ENCODE assay signal across 12 cellular contexts in genomic region chr3:42216302-42216701, GRCh38. TPM values are rescaled to one million over a fixed set of nuclear protein-coding genes. Genes with fewer than 3 reads are reported as not detected.
DNase-seq lines count a peak whose midpoint lies in the region; ATAC-seq lines count a peak whose summit lies in the region.
"Had no signal": no experiment of that assay in that cellular context is flagged by ENCODE, and none has a peak within 500 bp of the region (broad histone marks: within the 10 kb centered on the region; RNA-seq: fewer than 3 reads in every experiment).

No MANE protein-coding gene starts in this region.

- no peaks in the 10 kb centered on the region for H3K27me3 Mint-ChIP-seq in CD4-positive, CD25-positive, alpha-beta regulatory T cell
- no peaks in the 10 kb centered on the region for H3K27me3 Mint-ChIP-seq in T-cell

- POLR2A ChIA-PET in T-cell (lab: Charles Lee): interaction anchor here in 1 of 2 donors (0.5 kb wide), 1 partner anchor 234 kb away, joined by 4 read pairs; no protein-coding TSS in a partner anchor

- H3K36me3 ChIP-seq in CD4-positive, CD25-positive, alpha-beta regulatory T cell (ENCODE audit: control insufficient read depth, insufficient read depth, low read length): peaks cover 2% of the 10 kb centered on the region
- H3K36me3 ChIP-seq in H7 (replicated peaks; ENCODE audit: control insufficient read depth, insufficient read depth, low read length): peaks cover 2% of the 10 kb centered on the region

- peak overlapping the region; percentile 70 for H3K4me3 ChIP-seq in CD4-positive, CD25-positive, alpha-beta regulatory T cell (ENCODE audit: low read depth, low read length)
- no peak overlapping the region for H3K4me3 ChIP-seq in H7 (ENCODE audit: insufficient read depth, low read depth, low read length)
- H3K4me3 ChIP-seq: sigmoid colon had no signal

- no peaks in the 10 kb centered on the region for H3K9me3 Mint-ChIP-seq in CD4-positive, CD25-positive, alpha-beta regulatory T cell
- no peaks in the 10 kb centered on the region for H3K9me3 Mint-ChIP-seq in T-cell

- H3K27ac Mint-ChIP-seq in CD4-positive, CD25-positive, alpha-beta regulatory T cell: peak overlapping the region; percentile 82 to 96 (median 88)
- H3K27ac Mint-ChIP-seq in T-cell: peak overlapping the region; percentile 85 to 88

- peak; percentile 63 to 65 for ATAC-seq in CD4-positive, CD25-positive, alpha-beta regulatory T cell (ENCODE audit: low read depth in 2 of 2)
- ATAC-seq in GM18909 (IDR thresholded peaks at IDR 0.05; ENCODE audit: poor library complexity, unreplicated experiment) (peak; percentile 74), HG02623 (IDR thresholded peaks at IDR 0.05; ENCODE audit: unreplicated experiment) (peak; percentile 63), T-cell (replicated peaks in 1 of 4) (peak; percentile 48 to 64 (median 55))

- H3K4me3 Mint-ChIP-seq in CD4-positive, CD25-positive, alpha-beta regulatory T cell: peak overlapping the region; percentile 9 to 81 (median 72)
- H3K4me3 Mint-ChIP-seq in T-cell: peak overlapping the region; percentile 49 to 63 (median 55)

- H3K4me1 Mint-ChIP-seq in CD4-positive, CD25-positive, alpha-beta regulatory T cell: peaks cover 29 to 65% (median 46%) of the 10 kb centered on the region in 4 donors
- H3K4me1 Mint-ChIP-seq in T-cell: peaks cover 62 to 69% (median 65%) of the 10 kb centered on the region in 3 donors

- peaks cover 21% of the 10 kb centered on the region for H3K36me3 Mint-ChIP-seq in CD4-positive, CD25-positive, alpha-beta regulatory T cell
- peaks cover 22% of the 10 kb centered on the region for H3K36me3 Mint-ChIP-seq in T-cell

- CTCF ChIA-PET in T-cell (lab: Charles Lee): no interaction called here

- no peaks in the 10 kb centered on the region for H3K9me3 ChIP-seq in CD4-positive, CD25-positive, alpha-beta regulatory T cell (ENCODE audit: control insufficient read depth in 2 of 2, low read length in 2 of 2)
- H3K9me3 ChIP-seq: sigmoid colon had no signal

- no peaks in the 10 kb centered on the region for H3K27me3 ChIP-seq in CD4-positive, CD25-positive, alpha-beta regulatory T cell (ENCODE audit: control insufficient read depth, insufficient read depth, low read length)
- H3K27me3 ChIP-seq in H7 (ENCODE audit: control insufficient read depth, insufficient read depth, low read length): no peaks in the 10 kb centered on the region
- H3K27me3 ChIP-seq: sigmoid colon had no signal

- H3K27ac ChIP-seq in CD4-positive, CD25-positive, alpha-beta regulatory T cell (ENCODE audit: insufficient read depth, low read length, poor library complexity, severe bottlenecking): peak overlapping the region; percentile 58
- H3K27ac ChIP-seq: sigmoid colon had no signal

- peaks cover 47% of the 10 kb centered on the region for H3K4me1 ChIP-seq in CD4-positive, CD25-positive, alpha-beta regulatory T cell (ENCODE audit: control insufficient read depth, insufficient read depth, low read length, poor library complexity, severe bottlenecking)

- DNase-seq in CD4-positive, CD25-positive, alpha-beta regulatory T cell: peak in 2 of 3 donors; percentile 6 to 63
- DNase-seq in T-cell (no peak), COR-L47 (lab: John Stamatoyannopoulos, UW) (no peak), H7 (no peak), HuH-7 (ENCODE audit: low spot score) (no peak), NCI-H187 treated with DMSO at 0.1 percent for 48 hours (lab: John Stamatoyannopoulos, UW) (no peak)
- DNase-seq: sigmoid colon had no signal

RNA-seq across cellular contexts. Expression of gene CCK, which starts 49.7 kb away (rescaled TPM):
- not detected for total RNA-seq in CD4-positive, CD25-positive, alpha-beta regulatory T cell
- polyA plus RNA-seq in CD4-positive, CD25-positive, alpha-beta regulatory T cell: not detected
- total RNA-seq in T-cell: not detected
- total RNA-seq in H7 (2014; rRNA removed; shearing (Covaris generic)): 0.14 TPM in 1 of 2 replicates, not detected in the other
- total RNA-seq: activated CD8-positive, alpha-beta memory T cell treated with anti-CD3 and anti-CD28 coated beads for 36 hours; IMR-90; lung microvascular endothelial cell had no signal

Comparison
In these comparisons a context has a peak if more than half of its experiments do, and no peak if none do; other contexts are left out.
1. DNase-seq: peak in CD4-positive, CD25-positive, alpha-beta regulatory T cell (2 of 3); none in T-cell (0 of 34), COR-L47 (single experiment), H7 (single experiment), HuH-7 (single experiment) and NCI-H187 treated with DMSO at 0.1 percent for 48 hours (single experiment).
2. Peak in every context shown above with its lines, with median percentiles within 50 percentile points of each other: ATAC-seq.